Comparison of ENCODE assay signal across 1 cellular context in the genomic region with DNA sequence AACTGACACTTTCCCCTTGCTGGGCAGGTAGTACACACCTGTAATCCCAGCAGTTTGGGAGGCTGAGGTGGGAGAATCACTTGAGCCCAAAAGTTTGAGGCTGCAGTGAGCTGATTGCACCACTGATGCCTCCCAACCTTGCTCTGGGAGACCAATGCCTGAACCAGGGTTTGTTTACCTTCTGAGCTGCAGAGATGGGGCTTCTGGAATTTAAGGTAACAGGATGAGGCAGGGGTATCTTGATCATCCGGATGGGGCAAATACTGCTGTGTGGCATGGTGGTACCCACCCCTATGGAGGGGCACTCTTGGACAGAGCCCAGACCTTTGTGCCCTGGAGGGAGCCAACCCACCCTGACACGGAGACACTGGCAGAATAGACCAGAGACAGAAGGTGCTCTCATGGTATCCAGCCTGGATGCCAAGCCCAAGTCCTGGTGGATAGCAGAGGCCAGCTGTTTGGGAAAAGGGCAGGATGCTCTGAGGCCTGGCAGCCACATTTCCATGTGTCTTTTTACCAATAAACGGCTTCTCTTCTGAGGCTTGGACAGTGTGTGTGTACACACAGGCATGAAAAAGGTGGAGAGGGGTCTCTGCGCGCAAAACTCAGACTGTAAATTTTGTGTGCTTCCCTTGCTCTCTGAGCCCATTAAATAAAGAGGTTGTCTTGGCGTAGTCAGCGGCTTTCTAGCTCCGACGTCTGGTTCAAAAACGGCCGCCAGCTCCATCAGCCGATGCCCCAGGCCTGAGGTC.
TF ChIP-seq lines count a peak whose summit lies in the region.

No MANE protein-coding gene starts in this region.

TF ChIP-seq in IMR-90, 13 proteins besides CTCF, POLR2A, EP300 and RAD21:
- TF ChIP-seq CHD1 (IDR thresholded peaks at IDR 0.05; ENCODE audit: low read depth, low read length): no peak
- TF ChIP-seq MAZ (IDR thresholded peaks at IDR 0.05; ENCODE audit: borderline replicate concordance, low read depth, low read length): no peak
- no peak for TF ChIP-seq NFE2L2 (IDR thresholded peaks at IDR 0.05; ENCODE audit: low read depth, low read length)
- TF ChIP-seq RFX5 (IDR thresholded peaks at IDR 0.05; ENCODE audit: low read depth, low read length): no peak
- no peak for TF ChIP-seq FOS (IDR thresholded peaks at IDR 0.05; ENCODE audit: low read depth, low read length)
